In the genomic region with DNA sequence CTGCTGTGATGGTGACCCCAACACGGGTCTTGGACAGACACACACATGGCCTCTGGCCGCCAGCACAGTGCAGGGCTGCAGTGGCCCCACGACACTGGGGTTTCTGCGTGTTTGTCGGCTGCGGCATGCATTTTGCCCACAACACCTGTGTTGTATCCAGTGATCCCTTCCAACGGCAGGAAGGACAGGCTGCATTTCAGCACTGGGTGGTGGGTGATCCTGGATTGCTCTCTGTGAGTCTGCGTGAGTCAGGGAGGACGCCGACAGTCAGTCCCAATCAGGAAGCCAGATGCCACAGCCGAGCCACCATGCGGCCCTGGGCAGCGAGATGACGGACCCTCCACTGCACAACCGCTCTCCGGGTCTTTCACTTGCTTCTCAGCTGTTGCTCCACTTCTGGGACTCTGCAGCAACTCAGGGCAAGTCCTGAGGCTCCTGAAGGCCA, we compare ENCODE assay signal across 18 cellular contexts. TPM values are rescaled to one million over a fixed set of nuclear protein-coding genes. Genes with fewer than 3 reads are reported as not detected.
A peak's percentile ranks its signal among the peaks of the same experiment; 100 is the strongest.
DNase-seq lines count a peak whose midpoint lies in the region; ATAC-seq, FAIRE-seq and TF ChIP-seq lines count a peak whose summit lies in the region.
"Had no signal": no experiment of that assay in that cellular context is flagged by ENCODE, and none has a peak within 500 bp of the region (broad histone marks: within the 10 kb centered on the region; RNA-seq: fewer than 3 reads in every experiment).

No MANE protein-coding gene starts in this region.

- in situ Hi-C loops in HepG2 (cut with HindIII; ENCODE audit: extremely low pct_ligation_motif_present, low pct_unique_long_range_greater_than_20kb): no loop called here

- H4K5ac ChIP-seq in H1 (ENCODE audit: insufficient read length, low read depth, low read length): no peak overlapping the region

- H3K23me2 ChIP-seq in H1 (ENCODE audit: low read depth, low read length): no peaks in the 10 kb centered on the region

- DNase-seq in right lobe of liver (peak in 2 of 3 donors; percentile 32 to 43), HepG2 (ENCODE audit: low spot score) (no peak), H1 (ENCODE audit: low read depth in 1 of 2, low spot score in 2 of 2) (no peak), aorta (peak; percentile 21 to 67), GM19240 (ENCODE audit: insufficient read length, low spot score) (no peak)
- no peak for DNase-seq in activated CD8-positive, alpha-beta memory T cell treated with anti-CD3 and anti-CD28 coated beads for 24 hours
- DNase-seq: DND-41, NCI-H2081 treated with DMSO at 0.1 percent for 48 hours, NCI-H510A treated with DMSO at 0.1 percent for 48 hours, NCI-H82, PC-9 had no signal

- POLR2A ChIA-PET in HepG2 (lab: Yijun Ruan, JAX) (no interaction called here), H1 (lab: Charles Lee; ENCODE audit: partially characterized antibody) (no interaction called here)

- 0 out of 2 replicates have a peak overlapping the region, but pooled peaks have one; percentile 39 for H2BK5ac ChIP-seq in H1 (ENCODE audit: low read depth, low read length)

- H2BK20ac ChIP-seq in H1 (ENCODE audit: low read length): no peak overlapping the region

- WGBS in right lobe of liver (ENCODE audit: insufficient coverage, low coverage, low lambda C conversion rate, missing lambda C conversion rate): 80% methylated on average over 3 of the region's 16 CpGs
- 93% methylated on average over 14 of the region's 16 CpGs for WGBS in HepG2 (ENCODE audit: low lambda C conversion rate)
- WGBS in H1 (ENCODE audit: extremely low coverage in 1 of 2, insufficient coverage in 1 of 2, insufficient read length in 1 of 2, insufficient replicate concordance in 2 of 2, low coverage in 1 of 2, low lambda C conversion rate in 2 of 2, missing lambda C conversion rate in 1 of 2), 2 experiments: 88% methylated on average over 11 of the region's 16 CpGs; no CpG with 5 or more reads in 1 of the 2 experiments
- 87 to 91% methylated on average over 13 to 16 of the region's 16 CpGs for WGBS in aorta, 2 donors

- no peak for ATAC-seq in right lobe of liver
- ATAC-seq in HepG2: no peak
- ATAC-seq in aorta (ENCODE audit: low FRiP score): no peak
- ATAC-seq in HG02588 (IDR thresholded peaks at IDR 0.05; ENCODE audit: unreplicated experiment): no peak

- H2BK15ac ChIP-seq in H1 (ENCODE audit: low read length): no peak overlapping the region

- peak overlapping the region; percentile 39 for H4K91ac ChIP-seq in H1 (replicated peaks; ENCODE audit: insufficient read length, low read length)

- H3K79me2 ChIP-seq in HepG2 (ENCODE audit: insufficient read depth, low read length) (no peaks in the 10 kb centered on the region), H1 (ENCODE audit: control insufficient read depth in 1 of 2, insufficient read depth in 2 of 2, low read length in 2 of 2) (no peaks in the 10 kb centered on the region), neural cell (replicated peaks; ENCODE audit: insufficient read depth, low read length) (no peaks in the 10 kb centered on the region)

- no peaks in the 10 kb centered on the region for H3K9me2 ChIP-seq in neural cell (ENCODE audit: insufficient read depth, low read length)

- BruUV-seq in HepG2 (replicated peaks; lab: Mats Ljungman, UMichigan): no TSS peak

- no peaks in the 10 kb centered on the region for H3K36me3 ChIP-seq in right lobe of liver
- no peaks in the 10 kb centered on the region for H3K36me3 ChIP-seq in HepG2 (replicated peaks in 1 of 2; ENCODE audit: control insufficient read depth in 1 of 2, insufficient read depth in 2 of 2, low read length in 2 of 2)
- no peaks in the 10 kb centered on the region for H3K36me3 ChIP-seq in H1 (ENCODE audit: control insufficient read depth in 2 of 4, insufficient read depth in 4 of 4, low read length in 3 of 4)
- no peaks in the 10 kb centered on the region for H3K36me3 ChIP-seq in neural cell (ENCODE audit: insufficient read depth, low read length)
- no peaks in the 10 kb centered on the region for H3K36me3 ChIP-seq in aorta (ENCODE audit: control insufficient read depth in 1 of 2, insufficient read depth in 2 of 2, low read length in 1 of 2)

- H3K4me1 ChIP-seq in right lobe of liver: no peaks in the 10 kb centered on the region
- H3K4me1 ChIP-seq in HepG2 (ENCODE audit: insufficient read depth, low read length): peaks cover 56% of the 10 kb centered on the region
- H3K4me1 ChIP-seq in H1 (replicated peaks in 1 of 4; ENCODE audit: control insufficient read depth in 3 of 4, insufficient read depth in 4 of 4, low read length in 3 of 4): peaks cover 0 to 18% (median 9%) of the 10 kb centered on the region in 4 experiments; a peak in 5 of 7 replicates
- H3K4me1 ChIP-seq in aorta (ENCODE audit: control insufficient read depth in 1 of 2, insufficient read depth in 2 of 2, low read length in 2 of 2): no peaks in the 10 kb centered on the region

- no peaks in the 10 kb centered on the region for H3K27me3 ChIP-seq in right lobe of liver
- H3K27me3 ChIP-seq in HepG2 (ENCODE audit: control insufficient read depth in 1 of 2, insufficient read depth in 2 of 2, low read length in 2 of 2): peaks cover 7 to 22% of the 10 kb centered on the region in 2 experiments
- no peaks in the 10 kb centered on the region for H3K27me3 ChIP-seq in H1 (replicated peaks in 1 of 4; ENCODE audit: control insufficient read depth in 3 of 4, extremely low read depth in 1 of 4, insufficient read depth in 3 of 4, low read length in 3 of 4)
- no peaks in the 10 kb centered on the region for H3K27me3 ChIP-seq in neural cell (ENCODE audit: insufficient read depth, low read depth, low read length)
- H3K27me3 ChIP-seq in aorta (ENCODE audit: control insufficient read depth in 1 of 2, insufficient read depth in 2 of 2, low read length in 1 of 2): no peaks in the 10 kb centered on the region

- TF ChIP-seq CTCF in right lobe of liver (IDR thresholded peaks at IDR 0.05): no peak
- TF ChIP-seq CTCF in HepG2 (CRISPR knock-in tag; IDR thresholded peaks at IDR 0.05): no peak
- TF ChIP-seq CTCF in H1 (IDR thresholded peaks at IDR 0.05; ENCODE audit: control extremely low read depth in 1 of 3, insufficient read depth in 1 of 3, low read depth in 1 of 3, low read length in 3 of 3): no peak
- no peak for TF ChIP-seq CTCF in neural cell (IDR thresholded peaks at IDR 0.05; ENCODE audit: poor library complexity, severe bottlenecking)

- no peak for TF ChIP-seq RAD21 in HepG2 (CRISPR knock-in tag; IDR thresholded peaks at IDR 0.05)
- TF ChIP-seq RAD21 in H1 (IDR thresholded peaks at IDR 0.05 in 1 of 2, conservative IDR thresholded peaks at IDR 0.05 in 1 of 2; ENCODE audit: low read depth in 2 of 2, low read length in 2 of 2): no peak
- no peak for TF ChIP-seq RAD21 in neural cell (conservative IDR thresholded peaks at IDR 0.05)

- H3K9me3 ChIP-seq in right lobe of liver: no peaks in the 10 kb centered on the region
- H3K9me3 ChIP-seq in HepG2 (ENCODE audit: low read length): no peaks in the 10 kb centered on the region
- no peaks in the 10 kb centered on the region for H3K9me3 ChIP-seq in H1 (ENCODE audit: insufficient read depth in 2 of 2, low read depth in 1 of 2, low read length in 1 of 2)
- H3K9me3 ChIP-seq in neural cell (ENCODE audit: low read length): no peaks in the 10 kb centered on the region
- H3K9me3 ChIP-seq in aorta (ENCODE audit: control insufficient read depth, low read length): no peaks in the 10 kb centered on the region

- H3K56ac ChIP-seq in H1 (replicated peaks; ENCODE audit: insufficient read length, low read depth, low read length): no peak overlapping the region

- H3K4ac ChIP-seq in H1 (replicated peaks; ENCODE audit: insufficient read length, low read depth, low read length): no peak overlapping the region

- H2AK5ac ChIP-seq in H1 (ENCODE audit: low read depth, low read length): no peak overlapping the region

- H3K9ac ChIP-seq in HepG2 (ENCODE audit: insufficient read depth, low read depth, low read length): no peak overlapping the region
- H3K9ac ChIP-seq in H1 (replicated peaks in 1 of 4; ENCODE audit: extremely low read depth in 1 of 4, low read depth in 3 of 4, low read length in 3 of 4): no peak overlapping the region
- no peak overlapping the region for H3K9ac ChIP-seq in neural cell (ENCODE audit: low read length)
- H3K9ac ChIP-seq: KMS-11 had no signal

- H2BK12ac ChIP-seq in H1 (ENCODE audit: low read depth, low read length): 0 out of 2 replicates have a peak overlapping the region, but pooled peaks have one; percentile 50

- H3K4me2 ChIP-seq in HepG2 (ENCODE audit: low read depth, low read length) (no peak overlapping the region), H1 (ENCODE audit: insufficient read depth in 1 of 2, low read depth in 2 of 2, low read length in 2 of 2) (no peak overlapping the region), neural cell (ENCODE audit: low read length) (no peak overlapping the region)
- H3K4me2 ChIP-seq: KMS-11, PC-9 had no signal

- intact Hi-C loops in right lobe of liver (cut with DNase I): no loop called here
- intact Hi-C loops in HepG2 (cut with micrococcal nuclease; ENCODE audit: unreplicated experiment): no loop called here
- intact Hi-C loops in aorta (cut with DNase I): no loop called here

- no peak overlapping the region for H2BK120ac ChIP-seq in H1 (replicated peaks; ENCODE audit: low read depth, low read length)

- no peak overlapping the region for H3K27ac ChIP-seq in right lobe of liver
- no peak overlapping the region for H3K27ac ChIP-seq in HepG2 (ENCODE audit: extremely low read length, insufficient read depth, low read length)
- H3K27ac ChIP-seq in H1 (ENCODE audit: low read depth, low read length): no peak overlapping the region
- H3K27ac ChIP-seq in neural cell (ENCODE audit: low read length): peak overlapping the region; percentile 37
- no peak overlapping the region for H3K27ac ChIP-seq in aorta (ENCODE audit: low read depth in 1 of 2, low read length in 2 of 2)
- H3K27ac ChIP-seq: KMS-11, PC-9 had no signal

- H4K20me1 ChIP-seq in HepG2 (ENCODE audit: insufficient read depth, low read length): no peaks in the 10 kb centered on the region
- H4K20me1 ChIP-seq in H1 (replicated peaks in 1 of 2; ENCODE audit: control insufficient read depth in 1 of 2, insufficient read depth in 2 of 2, low read length in 2 of 2): no peaks in the 10 kb centered on the region
- H4K20me1 ChIP-seq in neural cell (ENCODE audit: insufficient read depth): no peaks in the 10 kb centered on the region

- no peaks in the 10 kb centered on the region for H3F3A ChIP-seq in neural cell (ENCODE audit: insufficient read depth, low read length, poor library complexity, severe bottlenecking)

- H3K4me3 ChIP-seq in right lobe of liver: no peak overlapping the region
- no peak overlapping the region for H3K4me3 ChIP-seq in HepG2 (replicated peaks in 1 of 3; ENCODE audit: insufficient read depth in 1 of 3, low read depth in 2 of 3, low read length in 3 of 3)
- H3K4me3 ChIP-seq in H1 (ENCODE audit: extremely low read depth in 1 of 4, insufficient read depth in 2 of 4, low read depth in 3 of 4, low read length in 4 of 4): no peak overlapping the region
- H3K4me3 ChIP-seq in neural cell (ENCODE audit: low read length): no peak overlapping the region
- no peak overlapping the region for H3K4me3 ChIP-seq in aorta (ENCODE audit: low read length in 2 of 2)
- H3K4me3 ChIP-seq: PC-9 had no signal

- H3K14ac ChIP-seq in H1 (ENCODE audit: insufficient read length): no peak overlapping the region

- no peak for TF ChIP-seq POLR2A in right lobe of liver (IDR thresholded peaks at IDR 0.05)
- TF ChIP-seq POLR2A in HepG2 (IDR thresholded peaks at IDR 0.05; ENCODE audit: insufficient read depth in 1 of 2, low read depth in 2 of 2, low read length in 2 of 2): no peak
- TF ChIP-seq POLR2A in H1 (IDR thresholded peaks at IDR 0.05; ENCODE audit: control extremely low read depth in 1 of 2, low read depth in 2 of 2, low read length in 2 of 2): no peak

- CTCF ChIA-PET in HepG2 (lab: Yijun Ruan, JAX; ENCODE audit: low intra/inter-chr PET ratio, low total read pairs): no interaction called here
- CTCF ChIA-PET in H1 (lab: Charles Lee; ENCODE audit: partially characterized antibody): no interaction called here

- no peaks in the 10 kb centered on the region for H3K79me1 ChIP-seq in H1 (ENCODE audit: low read depth, low read length)

- H3K23ac ChIP-seq in H1 (ENCODE audit: insufficient read length): no peak overlapping the region

- FAIRE-seq in HepG2 (lab: Jason Lieb, UNC) (no peak), H1 (lab: Jason Lieb, UNC) (no peak)
- FAIRE-seq: G401.6 had no signal

- H3K18ac ChIP-seq in H1 (ENCODE audit: extremely low read depth, low read length): no peak overlapping the region

- no peak for TF ChIP-seq EP300 in HepG2 (IDR thresholded peaks at IDR 0.05; ENCODE audit: low read depth in 2 of 2, low read length in 2 of 2)
- no peak for TF ChIP-seq EP300 in HepG2 (CRISPR knock-in tag; IDR thresholded peaks at IDR 0.05; ENCODE audit: borderline replicate concordance)
- no peak for TF ChIP-seq EP300 in H1 (IDR thresholded peaks at IDR 0.05; ENCODE audit: borderline replicate concordance in 1 of 2, low read depth in 2 of 2, low read length in 2 of 2)
- no peak for TF ChIP-seq EP300 in neural cell (conservative IDR thresholded peaks at IDR 0.05; ENCODE audit: poor library complexity, severe bottlenecking)

- H2AFZ ChIP-seq in HepG2 (ENCODE audit: low read length) (no peak overlapping the region), H1 (ENCODE audit: low read length) (no peak overlapping the region), neural cell (ENCODE audit: low read depth, low read length) (no peak overlapping the region)
- H2AFZ ChIP-seq: PC-9 had no signal

- H4K8ac ChIP-seq in H1 (ENCODE audit: extremely low read depth, insufficient read depth, low read length): 0 out of 2 replicates have a peak overlapping the region, but pooled peaks have one; percentile 28

RNA-seq across cellular contexts. Expression of gene LRTM2, which starts 20.6 kb away (rescaled TPM):
- total RNA-seq in right lobe of liver (not detected), HepG2 (2016; rRNA removed; fragmentation: Illumina TruSeq; extraction: Trizol) (not detected in 2 replicates), aorta (not detected)
- not detected in 2 replicates for total RNA-seq in HepG2 (2016; cell fraction: cytosol; rRNA removed; fragmentation: Illumina TruSeq; extraction: Trizol; ENCODE audit: low read depth)
- total RNA-seq in HepG2 (2016; cell fraction: insoluble cytoplasmic fraction; rRNA removed; fragmentation: Illumina TruSeq; extraction: Trizol): not detected in 2 replicates
- total RNA-seq in HepG2 (2016; cell fraction: membrane; rRNA removed; fragmentation: Illumina TruSeq; extraction: Trizol): not detected in 2 replicates
- total RNA-seq in HepG2 (2016; cell fraction: nucleus; rRNA removed; fragmentation: Illumina TruSeq; extraction: Trizol): not detected in 2 replicates
- polyA plus RNA-seq in HepG2 (2011; rRNA removed) (0.09 and 0.17 TPM in 2 replicates), H1 (2011; rRNA removed) (0.05 and 0.06 TPM in 2 replicates), neural cell (2.4 and 4.1 TPM in 2 replicates), aorta (not detected)
- polyA plus RNA-seq in HepG2 (2011; cell fraction: cytosol; rRNA removed): 0.09 TPM in 2 replicates
- 0.39 and 0.76 TPM in 2 replicates for polyA plus RNA-seq in HepG2 (2011; cell fraction: nucleus; rRNA removed)
- 0.16 and 0.17 TPM in 2 replicates for polyA plus RNA-seq in HepG2 (2012)
- not detected in 2 replicates for polyA plus RNA-seq in HepG2 (2016; cell fraction: cytosol; fragmentation: Illumina TruSeq; extraction: Trizol; ENCODE audit: low read depth)
- not detected in 2 replicates for polyA plus RNA-seq in HepG2 (2016; cell fraction: insoluble cytoplasmic fraction; fragmentation: Illumina TruSeq; extraction: Trizol; ENCODE audit: low read depth)
- polyA plus RNA-seq in HepG2 (2016; cell fraction: membrane; fragmentation: Illumina TruSeq; extraction: Trizol; ENCODE audit: low read depth): not detected in 2 replicates
- polyA plus RNA-seq in HepG2 (2016; cell fraction: nucleus; fragmentation: Illumina TruSeq; extraction: Trizol; ENCODE audit: insufficient read depth, low read depth): not detected in 2 replicates
- 0.40 TPM in 1 of 2 replicates, not detected in the other for polyA minus RNA-seq in HepG2 (2011; rRNA and poly(A)+ RNA removed; ENCODE audit: low replicate concordance)
- not detected in 2 replicates for polyA minus RNA-seq in HepG2 (2011; cell fraction: cytosol; rRNA and poly(A)+ RNA removed)
- polyA minus RNA-seq in HepG2 (2011; cell fraction: nucleus; rRNA and poly(A)+ RNA removed): not detected in 2 replicates
- total RNA-seq in H1 (2021; fragmentation: NEBNext Ultra II Directional; extraction: Animal tissue kit (Norgen Biotek cat#: 25700)): not detected in 2 replicates
- polyA plus RNA-seq in H1 (2011; cell fraction: cytosol; rRNA removed): 0.26 TPM
- polyA plus RNA-seq in H1 (2011; cell fraction: nucleus; rRNA removed): 0.46 TPM
- polyA plus RNA-seq in H1 (2012, experiment 1 of 2): 0.08 to 0.09 TPM in 2 of 4 replicates, not detected in the others
- not detected for polyA plus RNA-seq in H1 (2012, experiment 2 of 2)
- not detected for polyA plus RNA-seq in H1 (2013, experiment 1 of 2)
- polyA plus RNA-seq in H1 (2013, experiment 2 of 2): 0.04 TPM
- not detected in 2 replicates for polyA minus RNA-seq in H1 (2011; rRNA and poly(A)+ RNA removed)
- not detected for polyA minus RNA-seq in H1 (2011; cell fraction: cytosol; rRNA and poly(A)+ RNA removed)
- 0.10 TPM for polyA minus RNA-seq in H1 (2011; cell fraction: nucleus; rRNA and poly(A)+ RNA removed)
- polyA minus RNA-seq in neural cell: 0.93 TPM in 1 of 2 replicates, not detected in the other
- total RNA-seq: A172, MCF 10A, PC-9 had no signal
- polyA plus RNA-seq: BJ had no signal

Comparison
In these comparisons a context has a peak if more than half of its experiments do, and no peak if none do; other contexts are left out.
1. DNase-seq: peak in right lobe of liver (2 of 3) and aorta (2 of 2); none in HepG2 (single experiment), H1 (0 of 2), activated CD8-positive, alpha-beta memory T cell treated with anti-CD3 and anti-CD28 coated beads for 24 hours (single experiment) and GM19240 (single experiment).